ENCODE assay signal across 1 cellular context in the genomic region with DNA sequence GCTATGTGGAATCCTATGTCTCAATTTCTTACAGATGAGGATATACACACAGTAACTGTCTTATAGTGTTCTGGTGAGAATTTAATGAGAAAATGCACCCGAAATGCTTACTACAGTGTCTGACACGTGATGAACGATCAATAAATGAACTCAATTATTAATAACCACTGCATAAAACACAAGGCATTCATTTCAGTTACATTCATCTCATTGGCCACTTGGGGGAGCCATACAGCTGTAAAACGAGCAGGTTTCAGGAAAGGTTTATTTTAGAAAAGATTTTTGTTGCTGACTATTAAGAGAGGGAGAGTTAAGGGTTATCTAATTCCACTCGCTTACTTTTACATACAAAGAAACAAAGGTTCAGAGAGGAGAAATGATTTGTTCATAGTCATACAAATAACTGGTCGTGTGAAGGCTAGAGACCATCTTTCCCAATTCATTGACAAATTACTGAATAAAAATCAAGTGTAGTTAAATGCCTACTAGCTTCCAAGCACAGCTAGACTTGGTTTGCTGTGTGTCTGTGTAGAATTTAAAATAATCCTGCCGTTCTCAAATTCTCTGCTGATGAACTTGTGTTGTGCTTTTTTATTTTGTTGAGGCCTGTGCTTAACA.
TF ChIP-seq lines count a peak whose summit lies in the region.

No MANE protein-coding gene starts in this region.

TF ChIP-seq in GM23338, 12 proteins besides CTCF, POLR2A, EP300 and RAD21 (continued from another document):
- TF ChIP-seq ZNF462 (CRISPR knock-in tag; IDR thresholded peaks at IDR 0.05) (no peak), EZH2phosphoT487 (IDR thresholded peaks at IDR 0.05; ENCODE audit: unreplicated experiment) (no peak), CREB1 (CRISPR knock-in tag; IDR thresholded peaks at IDR 0.05; ENCODE audit: low read depth) (no peak), ZNF114 (CRISPR knock-in tag; IDR thresholded peaks at IDR 0.05) (no peak), POLR2AphosphoS5 (IDR thresholded peaks at IDR 0.05; ENCODE audit: low read depth) (no peak)
TF ChIP-seq in GM23338: peak in this region for 0.
